Comparison of ENCODE assay signal across 8 cellular contexts in genomic region chr6:17705778-17706579, GRCh38. TPM values are rescaled to one million over a fixed set of nuclear protein-coding genes. Genes with fewer than 3 reads are reported as not detected.
DNase-seq lines count a peak whose midpoint lies in the region; ATAC-seq lines count a peak whose summit lies in the region.

No MANE protein-coding gene starts in this region.

- DNase-seq in NCI-H2081 (lab: John Stamatoyannopoulos, UW) (peak; percentile 41 to 70), NCI-H2081 treated with DMSO at 0.1 percent for 48 hours (lab: John Stamatoyannopoulos, UW) (no peak), NCI-H2029 (lab: John Stamatoyannopoulos, UW) (peak; percentile 52), cerebellar cortex (ENCODE audit: low spot score) (peak; percentile 41), left lobe of liver (ENCODE audit: low spot score) (peak; percentile 71)
- peak; percentile 56 to 74 (median 57) for DNase-seq in activated CD4-positive, CD25-positive, alpha-beta regulatory T cell (lab: John Stamatoyannopoulos, UW)
- peak; percentile 78 to 88 for DNase-seq in stimulated activated CD4-positive, alpha-beta T cell treated with anti-CD3 and anti-CD28 coated beads, Interleukin-4, amount 100 ng/mL, for 48 hours (ENCODE audit: low read depth in 2 of 2)

- peak; percentile 61 for ATAC-seq in HG02798 (IDR thresholded peaks at IDR 0.05; ENCODE audit: poor library complexity, unreplicated experiment)
- peak; percentile 70 for ATAC-seq in left lobe of liver

RNA-seq across cellular contexts. Expression of gene NUP153, which starts 0.7 kb away (rescaled TPM):
- 13.5 TPM for total RNA-seq in left lobe of liver
